10 cellular contexts compared by ENCODE assay signal in genomic region chr22:50396751-50397370, GRCh38. TPM values are rescaled to one million over a fixed set of nuclear protein-coding genes. Genes with fewer than 3 reads are reported as not detected.
DNase-seq lines count a peak whose midpoint lies in the region; ATAC-seq and TF ChIP-seq lines count a peak whose summit lies in the region.
"Had no signal": no experiment of that assay in that cellular context is flagged by ENCODE, and none has a peak within 500 bp of the region (broad histone marks: within the 10 kb centered on the region; RNA-seq: fewer than 3 reads in every experiment).

No MANE protein-coding gene starts in this region.

- no peak for DNase-seq in activated naive CD4-positive, alpha-beta T cell treated with anti-CD3 and anti-CD28 coated beads for 36 hours
- DNase-seq in activated naive CD4-positive, alpha-beta T cell (lab: John Stamatoyannopoulos, UW), result no peak
- DNase-seq in WTC11 (ENCODE audit: low spot score) (no peak), left colon (peak; percentile 28 to 37), substantia nigra (lab: John Stamatoyannopoulos, UW) (no peak), 8988T (no peak)
- DNase-seq in effector CD8-positive, alpha-beta T cell (lab: John Stamatoyannopoulos, UW), result no peak
- DNase-seq: activated T-cell treated with anti-CD3 and anti-CD28 coated beads for 4 hours, HCEC 1CT had no signal

- no peaks in the 10 kb centered on the region for H3K9me3 Mint-ChIP-seq in activated naive CD4-positive, alpha-beta T cell treated with anti-CD3 and anti-CD28 coated beads for 36 hours
- H3K9me3 Mint-ChIP-seq in WTC11, result no peaks in the 10 kb centered on the region

- peak overlapping the region; percentile 25 for H3K27ac Mint-ChIP-seq in activated naive CD4-positive, alpha-beta T cell treated with anti-CD3 and anti-CD28 coated beads for 36 hours
- H3K27ac Mint-ChIP-seq in WTC11, result peak overlapping the region; percentile 42

- no peaks in the 10 kb centered on the region for H3K27me3 Mint-ChIP-seq in activated naive CD4-positive, alpha-beta T cell treated with anti-CD3 and anti-CD28 coated beads for 36 hours (ENCODE audit: low read depth)
- H3K27me3 Mint-ChIP-seq in WTC11 (ENCODE audit: low read depth), result no peaks in the 10 kb centered on the region

- H3K4me3 Mint-ChIP-seq in activated naive CD4-positive, alpha-beta T cell treated with anti-CD3 and anti-CD28 coated beads for 36 hours, result no peak overlapping the region
- no peak overlapping the region for H3K4me3 Mint-ChIP-seq in WTC11

- peak overlapping the region; percentile 36 for H3K27ac ChIP-seq in substantia nigra (ENCODE audit: low read depth, low read length, poor library complexity, severe bottlenecking)

- no peak for TF ChIP-seq CTCF in WTC11 (IDR thresholded peaks at IDR 0.05)

- CTCF ChIA-PET in activated naive CD4-positive, alpha-beta T cell treated with anti-CD3 and anti-CD28 coated beads for 36 hours (lab: Charles Lee), result interaction anchor here (1.0 kb wide), 1 partner anchor 236 kb away, joined by 6 read pairs; no protein-coding TSS in a partner anchor
- CTCF ChIA-PET in WTC11 (lab: Charles Lee), result no interaction called here

- intact Hi-C loops in activated naive CD4-positive, alpha-beta T cell treated with anti-CD3 and anti-CD28 coated beads for 36 hours (cut with micrococcal nuclease), result no loop called here
- intact Hi-C loops in left colon (cut with DNase I, micrococcal nuclease), result no loop called here

- ATAC-seq in WTC11, result no peak
- peak; percentile 77 for ATAC-seq in left colon
- ATAC-seq in GM21390 (IDR thresholded peaks at IDR 0.05; ENCODE audit: unreplicated experiment), result no peak

- H3K36me3 Mint-ChIP-seq in activated naive CD4-positive, alpha-beta T cell treated with anti-CD3 and anti-CD28 coated beads for 36 hours (ENCODE audit: low read depth), result peaks cover 12% of the 10 kb centered on the region
- H3K36me3 Mint-ChIP-seq in WTC11, result peaks cover 23% of the 10 kb centered on the region

- POLR2A ChIA-PET in WTC11 (lab: Charles Lee), result no interaction called here

- peaks cover 23% of the 10 kb centered on the region for H3K4me1 Mint-ChIP-seq in activated naive CD4-positive, alpha-beta T cell treated with anti-CD3 and anti-CD28 coated beads for 36 hours (ENCODE audit: low read depth)
- H3K4me1 Mint-ChIP-seq in WTC11, result peaks cover 15% of the 10 kb centered on the region

TF ChIP-seq in WTC11, 78 proteins besides CTCF, POLR2A, EP300 and RAD21:
- no peak for TF ChIP-seq ZBTB21 (CRISPR knock-in tag; IDR thresholded peaks at IDR 0.05; ENCODE audit: borderline replicate concordance)
- TF ChIP-seq ATF1 (CRISPR knock-in tag; IDR thresholded peaks at IDR 0.05), result no peak
- TF ChIP-seq SP1 (CRISPR knock-in tag; conservative IDR thresholded peaks at IDR 0.05), result no peak
- TF ChIP-seq FOXP1 (CRISPR knock-in tag; IDR thresholded peaks at IDR 0.05; ENCODE audit: borderline replicate concordance), result no peak
- TF ChIP-seq ATF2 (CRISPR knock-in tag; IDR thresholded peaks at IDR 0.05; ENCODE audit: borderline replicate concordance, low read depth), result no peak
- TF ChIP-seq MYBL2 (CRISPR knock-in tag; IDR thresholded peaks at IDR 0.05), result no peak
- no peak for TF ChIP-seq NR2C2 (CRISPR knock-in tag; IDR thresholded peaks at IDR 0.05)
- TF ChIP-seq RELA (CRISPR knock-in tag; IDR thresholded peaks at IDR 0.05; ENCODE audit: borderline replicate concordance), result no peak
- peak; percentile 62 for TF ChIP-seq GABPB1 (CRISPR knock-in tag; IDR thresholded peaks at IDR 0.05)

RNA-seq across cellular contexts. Expression of gene PPP6R2, which starts 53.7 kb away (rescaled TPM):
- total RNA-seq in activated naive CD4-positive, alpha-beta T cell treated with anti-CD3 and anti-CD28 coated beads for 36 hours, result 10 to 100 TPM; 33.7 to 34.7 TPM
- total RNA-seq in WTC11 (2021) (41.5 to 47.8 TPM (median 46.7 TPM) in 3 replicates), left colon (10 to 100 TPM; 44.6 to 61.0 TPM)

Comparison
In these comparisons a context has a peak if more than half of its experiments do, and no peak if none do; other contexts are left out.
1. DNase-seq: peak in left colon (2 of 2); none in activated naive CD4-positive, alpha-beta T cell treated with anti-CD3 and anti-CD28 coated beads for 36 hours (single experiment), activated naive CD4-positive, alpha-beta T cell (0 of 4), WTC11 (single experiment), substantia nigra (0 of 49), 8988T (single experiment) and effector CD8-positive, alpha-beta T cell (single experiment).